In genomic region chr13:21318891-21319532, GRCh38 we compare ENCODE assay signal across 18 cellular contexts.
DNase-seq lines count a peak whose midpoint lies in the region; ATAC-seq and TF ChIP-seq lines count a peak whose summit lies in the region.
"Had no signal": no experiment of that assay in that cellular context is flagged by ENCODE, and none has a peak within 500 bp of the region (broad histone marks: within the 10 kb centered on the region; RNA-seq: fewer than 3 reads in every experiment).

No MANE protein-coding gene starts in this region.

- H3K27me3 Mint-ChIP-seq in activated naive CD4-positive, alpha-beta T cell treated with anti-CD3 and anti-CD28 coated beads, Interleukin-2, amount 10 ng/mL, durations not matched to agents 7 days and 5 days = no peaks in the 10 kb centered on the region

- H3K4me1 ChIP-seq in lower lobe of right lung (no peaks in the 10 kb centered on the region), upper lobe of left lung (no peaks in the 10 kb centered on the region)
- H3K4me1 ChIP-seq: A549 had no signal

- H3K27me3 ChIP-seq in lower lobe of right lung (ENCODE audit: low read depth) (no peaks in the 10 kb centered on the region), upper lobe of left lung (no peaks in the 10 kb centered on the region)

- no peaks in the 10 kb centered on the region for H3K9me3 Mint-ChIP-seq in activated naive CD4-positive, alpha-beta T cell treated with anti-CD3 and anti-CD28 coated beads, Interleukin-2, amount 10 ng/mL, durations not matched to agents 7 days and 5 days
- H3K9me3 Mint-ChIP-seq: T-helper 2 cell treated with Interferon-gamma antibody and Interleukin-4, amounts not matched to agents 5 μg/mL and 100 μg/mL, for 36 hours had no signal

- intact Hi-C loops in lower lobe of right lung (cut with DNase I) = no loop called here

- H3K27ac ChIP-seq in lower lobe of right lung = no peak overlapping the region
- H3K27ac ChIP-seq in upper lobe of left lung = no peak overlapping the region
- H3K27ac ChIP-seq: A549 had no signal

- H3K36me3 Mint-ChIP-seq in activated naive CD4-positive, alpha-beta T cell treated with anti-CD3 and anti-CD28 coated beads, Interleukin-2, amount 10 ng/mL, durations not matched to agents 7 days and 5 days = no peaks in the 10 kb centered on the region

- CTCF ChIA-PET in activated naive CD4-positive, alpha-beta T cell treated with anti-CD3 and anti-CD28 coated beads, Interleukin-2, amount 10 ng/mL, durations not matched to agents 7 days and 5 days (lab: Charles Lee) = no interaction called here

- ATAC-seq in lower lobe of right lung (peak in 1 of 2 donors; percentile 37), upper lobe of left lung (ENCODE audit: low FRiP score in 2 of 2) (peak in 1 of 2 donors; percentile 52), HG03469 (IDR thresholded peaks at IDR 0.05; ENCODE audit: unreplicated experiment) (no peak), HG03442 (IDR thresholded peaks at IDR 0.05; ENCODE audit: unreplicated experiment) (no peak)
- ATAC-seq: A549, K562 had no signal

- H3K4me3 ChIP-seq in choroid plexus epithelial cell (ENCODE audit: low read depth, low read length) (peak overlapping the region; percentile 52), lower lobe of right lung (peak overlapping the region; percentile 28), upper lobe of left lung (peak overlapping the region in 3 of 4 donors; percentile 3 to 28 (median 12))
- H3K4me3 ChIP-seq: A549, K562 had no signal

- WGBS in upper lobe of left lung, 2 donors = 66 to 73% methylated on average over 32 to 50 of the region's 50 CpGs

- TF ChIP-seq CTCF in choroid plexus epithelial cell (conservative IDR thresholded peaks at IDR 0.05; ENCODE audit: low read depth, low read length) (no peak), lower lobe of right lung (IDR thresholded peaks at IDR 0.05) (no peak), upper lobe of left lung (IDR thresholded peaks at IDR 0.05) (no peak)

- TF ChIP-seq EP300 in upper lobe of left lung (IDR thresholded peaks at IDR 0.05) = no peak

- no peak overlapping the region for H3K27ac Mint-ChIP-seq in activated naive CD4-positive, alpha-beta T cell treated with anti-CD3 and anti-CD28 coated beads, Interleukin-2, amount 10 ng/mL, durations not matched to agents 7 days and 5 days
- H3K27ac Mint-ChIP-seq: nephron progenitor cell; T-helper 2 cell treated with Interferon-gamma antibody and Interleukin-4, amounts not matched to agents 5 μg/mL and 100 μg/mL, for 36 hours had no signal

- H3K36me3 ChIP-seq in lower lobe of right lung (no peaks in the 10 kb centered on the region), upper lobe of left lung (no peaks in the 10 kb centered on the region)

- DNase-seq in activated naive CD4-positive, alpha-beta T cell treated with anti-CD3 and anti-CD28 coated beads, Interleukin-2, amount 10 ng/mL, durations not matched to agents 7 days and 5 days = no peak
- DNase-seq in activated naive CD4-positive, alpha-beta T cell (lab: John Stamatoyannopoulos, UW) = no peak
- DNase-seq in choroid plexus epithelial cell (ENCODE audit: low read depth) = peak; percentile 9
- DNase-seq in lower lobe of right lung = no peak
- DNase-seq in upper lobe of left lung = peak in 1 of 2 donors; percentile 73
- no peak for DNase-seq in DMS 273 treated with DMSO at 0.1 percent for 48 hours (lab: John Stamatoyannopoulos, UW)
- DNase-seq: DMS153, foreskin melanocyte, NCI-H1417 treated with DMSO at 0.1 percent for 48 hours, NCI-H526, nephron progenitor cell, RPMI8226, small intestine had no signal

- no peak for TF ChIP-seq POLR2A in upper lobe of left lung (IDR thresholded peaks at IDR 0.05)

- H3K9me3 ChIP-seq in lower lobe of right lung = no peaks in the 10 kb centered on the region
- H3K9me3 ChIP-seq in upper lobe of left lung = no peaks in the 10 kb centered on the region
- H3K9me3 ChIP-seq: A549 had no signal

- H3K4me3 Mint-ChIP-seq in activated naive CD4-positive, alpha-beta T cell treated with anti-CD3 and anti-CD28 coated beads, Interleukin-2, amount 10 ng/mL, durations not matched to agents 7 days and 5 days = peak overlapping the region; percentile 29
- H3K4me3 Mint-ChIP-seq: nephron progenitor cell; T-helper 2 cell treated with Interferon-gamma antibody and Interleukin-4, amounts not matched to agents 5 μg/mL and 100 μg/mL, for 36 hours had no signal

- H3K4me1 Mint-ChIP-seq in activated naive CD4-positive, alpha-beta T cell treated with anti-CD3 and anti-CD28 coated beads, Interleukin-2, amount 10 ng/mL, durations not matched to agents 7 days and 5 days = no peaks in the 10 kb centered on the region
